ENCODE assay signal across 8 cellular contexts in the genomic region with DNA sequence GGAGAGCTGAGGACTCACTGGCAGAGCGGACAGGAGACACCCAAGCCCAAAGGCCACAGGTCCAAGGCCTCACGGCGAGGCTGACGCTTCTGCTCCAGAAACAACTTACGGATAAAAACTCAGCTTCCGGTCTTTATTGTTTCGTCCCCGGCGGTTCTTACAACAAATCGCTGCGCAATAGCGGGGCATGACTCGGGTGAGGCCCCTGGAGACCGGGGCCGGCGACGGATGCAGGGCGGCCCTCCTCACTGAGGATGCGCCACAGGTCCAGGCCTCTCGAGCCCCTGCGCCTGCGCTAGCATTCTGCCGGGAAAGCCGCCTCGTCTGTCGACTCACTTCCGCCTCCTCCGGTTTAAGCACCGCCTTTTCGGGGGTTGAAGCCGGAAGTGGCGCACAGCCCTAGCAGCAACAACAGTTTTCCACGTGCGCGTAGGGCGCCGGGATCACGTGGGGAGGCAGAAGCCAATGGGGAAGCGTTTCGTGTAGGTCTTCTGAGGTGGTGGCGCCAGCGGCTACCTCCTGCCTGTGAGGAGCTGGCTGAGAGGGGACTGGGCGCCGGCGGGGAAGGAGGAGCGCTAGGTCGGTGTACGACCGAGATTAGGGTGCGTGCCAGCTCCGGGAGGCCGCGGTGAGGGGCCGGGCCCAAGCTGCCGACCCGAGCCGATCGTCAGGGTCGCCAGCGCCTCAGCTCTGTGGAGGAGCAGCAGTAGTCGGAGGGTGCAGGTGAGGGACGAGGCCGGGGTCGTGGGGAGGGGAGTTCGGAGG. TPM values are rescaled to one million over a fixed set of nuclear protein-coding genes. Genes with fewer than 3 reads are reported as not detected.
DNase-seq lines count a peak whose midpoint lies in the region; ATAC-seq lines count a peak whose summit lies in the region.

A gene (plus strand): TSS at position 494 of the 765 bp plus-strand sequence. CDS start 1,853 bp downstream, outside the sequence.
A gene with protein sequence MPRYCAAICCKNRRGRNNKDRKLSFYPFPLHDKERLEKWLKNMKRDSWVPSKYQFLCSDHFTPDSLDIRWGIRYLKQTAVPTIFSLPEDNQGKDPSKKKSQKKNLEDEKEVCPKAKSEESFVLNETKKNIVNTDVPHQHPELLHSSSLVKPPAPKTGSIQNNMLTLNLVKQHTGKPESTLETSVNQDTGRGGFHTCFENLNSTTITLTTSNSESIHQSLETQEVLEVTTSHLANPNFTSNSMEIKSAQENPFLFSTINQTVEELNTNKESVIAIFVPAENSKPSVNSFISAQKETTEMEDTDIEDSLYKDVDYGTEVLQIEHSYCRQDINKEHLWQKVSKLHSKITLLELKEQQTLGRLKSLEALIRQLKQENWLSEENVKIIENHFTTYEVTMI (minus strand): TSS at position 326 of the 765 bp plus-strand sequence. CDS start 137 bp downstream, at position 189.

- peaks cover 59% of the 10 kb centered on the region for H3K4me1 Mint-ChIP-seq in activated naive CD8-positive, alpha-beta T cell (ENCODE audit: low read depth)

- ATAC-seq in HG02610 (IDR thresholded peaks at IDR 0.05; ENCODE audit: unreplicated experiment) = peak; percentile 95

- peak within 1 kb of the TSS; percentile 79 for H3K4me3 ChIP-seq in GM08714 (ENCODE audit: low read length)

- peak within 1 kb of the TSS; percentile 91 for H3K27ac ChIP-seq in temporal lobe (ENCODE audit: low read depth, low read length)

- peaks cover 26% of the 10 kb centered on the region for H3K36me3 Mint-ChIP-seq in activated naive CD8-positive, alpha-beta T cell

- H3K4me3 Mint-ChIP-seq in activated naive CD8-positive, alpha-beta T cell = peak within 1 kb of the TSS; percentile 96

- H3K27me3 Mint-ChIP-seq in activated naive CD8-positive, alpha-beta T cell = no peaks in the 10 kb centered on the region

- DNase-seq in NCI-H1092 treated with DMSO at 0.1 percent for 48 hours (lab: John Stamatoyannopoulos, UW) = peak; percentile 99
- peak; percentile 91 for DNase-seq in SKM-1 (lab: John Stamatoyannopoulos, UW; ENCODE audit: unreplicated experiment)
- peak; percentile 96 for DNase-seq in glomerular endothelial cell (ENCODE audit: extremely low read depth, low read depth, low spot score)
- DNase-seq in occipital lobe (lab: John Stamatoyannopoulos, UW) = peak; percentile 99

- peak within 1 kb of the TSS; percentile 99 for H3K27ac Mint-ChIP-seq in activated naive CD8-positive, alpha-beta T cell

- no peaks in the 10 kb centered on the region for H3K9me3 Mint-ChIP-seq in activated naive CD8-positive, alpha-beta T cell (ENCODE audit: low read depth)

RNA-seq across cellular contexts. Expression of the first gene that starts in this region (rescaled TPM):
- 26.0 and 28.2 TPM in 2 replicates for total RNA-seq in glomerular endothelial cell
- total RNA-seq in occipital lobe = 48.2 TPM
- total RNA-seq in temporal lobe = 25.8 TPM

RNA-seq across cellular contexts. Expression of the second gene that starts in this region (rescaled TPM):
- total RNA-seq in glomerular endothelial cell = 17.6 TPM in 2 replicates
- 81.7 TPM for total RNA-seq in occipital lobe
- total RNA-seq in temporal lobe = 55.6 TPM

Comparison
In these comparisons a context has a peak if more than half of its experiments do, and no peak if none do; other contexts are left out.
1. Peak in every context shown above with its lines: DNase-seq, ATAC-seq, H3K4me3 ChIP-seq and H3K27ac ChIP-seq.